In the genomic region with DNA sequence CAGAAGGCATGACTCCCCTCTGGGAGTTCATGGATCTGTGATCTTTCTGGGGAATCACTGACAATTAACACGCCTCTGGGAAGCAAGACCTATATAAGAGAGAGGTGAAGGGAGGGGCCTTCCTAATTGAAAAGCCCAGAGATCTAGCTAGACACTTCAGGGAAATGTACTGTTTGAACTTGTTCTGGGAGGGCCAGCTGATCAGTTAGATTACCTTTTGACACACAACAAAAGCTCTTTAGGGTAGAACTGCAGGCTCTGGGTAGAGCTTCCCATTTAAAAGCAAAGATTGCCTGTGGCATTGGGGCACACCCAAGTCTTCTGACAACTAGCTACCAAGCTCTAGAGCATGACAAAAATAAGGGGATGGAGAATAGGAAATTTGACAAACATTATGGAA, we compare ENCODE assay signal across 21 cellular contexts. TPM values are rescaled to one million over a fixed set of nuclear protein-coding genes. Genes with fewer than 3 reads are reported as not detected.
"Had no signal": no experiment of that assay in that cellular context is flagged by ENCODE, and none has a peak within 500 bp of the region (broad histone marks: within the 10 kb centered on the region; RNA-seq: fewer than 3 reads in every experiment).

No MANE protein-coding gene starts in this region.

- H3K9me3 ChIP-seq: mucosa of descending colon, neutrophil, ovary had no signal

- FAIRE-seq: endothelial cell of umbilical vein, small intestine, urothelium cell line had no signal

- H3K36me3 ChIP-seq: neutrophil, ovary had no signal

- H2AFZ ChIP-seq: hepatocyte had no signal

- H3K27me3 ChIP-seq: hepatocyte, neutrophil, ovary had no signal

- H3K27ac ChIP-seq: coronary artery, hepatocyte, neutrophil, ovary had no signal

- DNase-seq: effector CD4-positive, alpha-beta T cell; endodermal cell; foreskin melanocyte; head of caudate nucleus; left colon; left ventricle myocardium superior; mucosa of descending colon; naive thymus-derived CD8-positive, alpha-beta T cell; ovary; right cardiac atrium; small intestine; stimulated activated CD4-positive, alpha-beta T cell treated with anti-CD3 and anti-CD28 coated beads, Interleukin-12 subunit alpha, Interleukin-12 subunit beta, amount 100 ng/mL, for 4 hours; stimulated activated naive CD4-positive, alpha-beta T cell treated with Interleukin-2 at 50 U/mL for 16 hours; trophoblast cell had no signal

- H3K4me2 ChIP-seq: hepatocyte had no signal

- ATAC-seq: left colon; left ventricle myocardium superior; mucosa of descending colon; naive thymus-derived CD8-positive, alpha-beta T cell; right cardiac atrium had no signal

- H3K79me2 ChIP-seq: hepatocyte had no signal

- H3K4me3 ChIP-seq: coronary artery, hepatocyte, lung, mucosa of descending colon, ovary had no signal

RNA-seq across cellular contexts. Expression of gene AREG, which starts 26.3 kb away (rescaled TPM):
- polyA plus RNA-seq: neural cell had no signal
